In the genomic region with DNA sequence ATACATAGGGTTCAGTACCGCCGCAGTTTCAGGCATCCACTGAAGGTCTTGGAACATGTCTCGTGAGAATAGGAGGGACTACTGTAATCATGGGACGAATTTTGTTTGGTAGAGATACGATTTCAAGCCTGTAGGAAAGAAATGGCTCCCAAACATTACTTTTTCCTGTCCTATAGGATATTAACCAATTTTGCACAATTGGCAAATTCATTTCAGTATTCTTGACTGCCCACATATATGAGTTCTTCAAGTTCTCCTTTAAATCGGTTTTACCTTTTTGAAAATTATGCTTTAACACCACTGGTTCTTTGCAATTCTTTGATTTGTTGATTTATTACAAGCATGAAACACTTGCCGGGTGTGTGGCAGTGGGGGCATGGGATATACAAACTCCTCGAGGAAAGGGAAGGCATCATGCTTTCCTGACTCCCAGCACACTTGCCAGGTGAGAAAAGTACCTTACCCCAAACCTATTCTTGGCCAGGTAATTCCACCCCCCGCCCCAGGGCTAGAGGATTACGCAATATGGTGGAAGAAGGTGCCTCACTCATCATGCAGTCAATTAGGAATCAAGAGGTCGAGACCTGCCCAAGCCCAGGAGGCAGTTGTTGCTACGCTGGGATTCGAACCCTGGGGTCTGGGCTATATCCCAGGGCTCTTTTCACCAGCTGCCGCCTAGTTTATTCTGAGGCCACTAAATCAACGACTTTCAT, we compare ENCODE assay signal across 8 cellular contexts. TPM values are rescaled to one million over a fixed set of nuclear protein-coding genes. Genes with fewer than 3 reads are reported as not detected.
DNase-seq lines count a peak whose midpoint lies in the region; ATAC-seq and TF ChIP-seq lines count a peak whose summit lies in the region.

No MANE protein-coding gene starts in this region.

- H3K27ac ChIP-seq in MM.1S (ENCODE audit: low read length) (no peak overlapping the region), epithelial cell of prostate (peak overlapping the region; percentile 68)

- peaks cover 9% of the 10 kb centered on the region for H3K36me3 Mint-ChIP-seq in activated CD4-positive, alpha-beta T cell treated with anti-CD3 and anti-CD28 coated beads for 36 hours (ENCODE audit: low read depth)
- H3K36me3 Mint-ChIP-seq in progenitor cell of endocrine pancreas (ENCODE audit: insufficient read depth), result no peaks in the 10 kb centered on the region

- H2AFZ ChIP-seq in MM.1S (ENCODE audit: low read length), result peak overlapping the region; percentile 97

- H3K9me2 ChIP-seq in MM.1S (replicated peaks; ENCODE audit: insufficient read depth, low read length), result no peaks in the 10 kb centered on the region

- no peaks in the 10 kb centered on the region for H3K9me3 ChIP-seq in MM.1S (replicated peaks; ENCODE audit: insufficient read depth, low read length)

- POLR2A ChIA-PET in activated CD4-positive, alpha-beta T cell treated with anti-CD3 and anti-CD28 coated beads for 36 hours (lab: Charles Lee), result no interaction called here
- POLR2A ChIA-PET in HEK293T (lab: Yijun Ruan, JAX), result no interaction called here

- H3F3A ChIP-seq in MM.1S (ENCODE audit: insufficient read depth, low read length), result no peaks in the 10 kb centered on the region

- peaks cover 24% of the 10 kb centered on the region for H3K79me2 ChIP-seq in MM.1S (ENCODE audit: low read length)

- intact Hi-C loops in activated CD4-positive, alpha-beta T cell treated with anti-CD3 and anti-CD28 coated beads for 36 hours (cut with DNase I, micrococcal nuclease), result loop anchor here in 1 of 2 experiments (1.0 kb wide), 6 partner anchors 161 to 455 kb away; partner anchors contain the start of genes EXOSC7, LZTFL1, SACM1L and TMEM158

- no peaks in the 10 kb centered on the region for H3K9me3 Mint-ChIP-seq in activated CD4-positive, alpha-beta T cell treated with anti-CD3 and anti-CD28 coated beads for 36 hours (ENCODE audit: low read depth)
- no peaks in the 10 kb centered on the region for H3K9me3 Mint-ChIP-seq in progenitor cell of endocrine pancreas (ENCODE audit: low read depth)

- H3K27me3 Mint-ChIP-seq in activated CD4-positive, alpha-beta T cell treated with anti-CD3 and anti-CD28 coated beads for 36 hours, result peaks cover 1% of the 10 kb centered on the region
- peaks cover 3% of the 10 kb centered on the region for H3K27me3 Mint-ChIP-seq in progenitor cell of endocrine pancreas

- DNase-seq in activated CD4-positive, alpha-beta T cell treated with anti-CD3 and anti-CD28 coated beads for 36 hours, result no peak
- no peak for DNase-seq in activated CD4-positive, alpha-beta T cell treated with anti-CD3 and anti-CD28 coated beads for 48 hours
- DNase-seq in MM.1S, result peak; percentile 9
- DNase-seq in epithelial cell of prostate (ENCODE audit: low read depth, low spot score), result no peak
- DNase-seq in progenitor cell of endocrine pancreas (ENCODE audit: low spot score, unreplicated experiment), result no peak
- DNase-seq in GM20000 (ENCODE audit: low spot score), result no peak
- no peak for DNase-seq in HEK293T (ENCODE audit: extremely low spot score)

- peaks cover 11% of the 10 kb centered on the region; the same call in 1 of the 2 replicates for H3K4me1 ChIP-seq in MM.1S (ENCODE audit: low read length)

- no peaks in the 10 kb centered on the region; the same call in 1 of the 2 replicates for H3K36me3 ChIP-seq in MM.1S (replicated peaks; ENCODE audit: insufficient read depth, low read length)

- H4K20me1 ChIP-seq in MM.1S (ENCODE audit: insufficient read depth, low read length), result no peaks in the 10 kb centered on the region

- peak; percentile 8 for ATAC-seq in activated CD4-positive, alpha-beta T cell treated with anti-CD3 and anti-CD28 coated beads for 36 hours
- ATAC-seq in HG02623 (IDR thresholded peaks at IDR 0.05; ENCODE audit: unreplicated experiment), result no peak

- no peaks in the 10 kb centered on the region for H3K27me3 ChIP-seq in MM.1S (replicated peaks; ENCODE audit: insufficient read depth, low read length)

- H3K9ac ChIP-seq in MM.1S (ENCODE audit: low read length), result peak overlapping the region; percentile 20; the same call in 1 of the 2 replicates

- peak overlapping the region; percentile 85 for H3K4me3 Mint-ChIP-seq in activated CD4-positive, alpha-beta T cell treated with anti-CD3 and anti-CD28 coated beads for 36 hours
- H3K4me3 Mint-ChIP-seq in progenitor cell of endocrine pancreas (ENCODE audit: low read depth), result peak overlapping the region; percentile 93

- CTCF ChIA-PET in activated CD4-positive, alpha-beta T cell treated with anti-CD3 and anti-CD28 coated beads for 36 hours (lab: Charles Lee), result no interaction called here
- CTCF ChIA-PET in HEK293T (lab: Yijun Ruan, JAX), result interaction anchor here (0.5 kb wide), 1 partner anchor 819 kb away, joined by 10 read pairs; no protein-coding TSS in a partner anchor

- H3K4me3 ChIP-seq in MM.1S (ENCODE audit: low read length), result peak overlapping the region; percentile 95

- H3K27ac Mint-ChIP-seq in activated CD4-positive, alpha-beta T cell treated with anti-CD3 and anti-CD28 coated beads for 36 hours, result peak overlapping the region; percentile 51
- peak overlapping the region; percentile 69 for H3K27ac Mint-ChIP-seq in progenitor cell of endocrine pancreas

- no peak for TF ChIP-seq CTCF in MM.1S (IDR thresholded peaks at IDR 0.05; ENCODE audit: low read length)
- TF ChIP-seq CTCF in progenitor cell of endocrine pancreas (IDR thresholded peaks at IDR 0.05; ENCODE audit: unreplicated experiment), result no peak
- no peak for TF ChIP-seq CTCF in GM20000 (IDR thresholded peaks at IDR 0.05; ENCODE audit: extremely low read depth, missing control alignments)

- peak overlapping the region; percentile 76 for H3K4me2 ChIP-seq in MM.1S (ENCODE audit: low read depth, low read length)

- peaks cover 13% of the 10 kb centered on the region for H3K4me1 Mint-ChIP-seq in activated CD4-positive, alpha-beta T cell treated with anti-CD3 and anti-CD28 coated beads for 36 hours
- peaks cover 9% of the 10 kb centered on the region for H3K4me1 Mint-ChIP-seq in progenitor cell of endocrine pancreas (ENCODE audit: low read depth)

TF ChIP-seq in HEK293T, 16 proteins besides CTCF, POLR2A, EP300 and RAD21:
- no peak for TF ChIP-seq FOXK2 (IDR thresholded peaks at IDR 0.05)
- TF ChIP-seq SP1 (IDR thresholded peaks at IDR 0.05), result no peak
- no peak for TF ChIP-seq FOXA1 (IDR thresholded peaks at IDR 0.05)
- no peak for TF ChIP-seq HDGF (IDR thresholded peaks at IDR 0.05; ENCODE audit: borderline replicate concordance)
- TF ChIP-seq L3MBTL2 (conservative IDR thresholded peaks at IDR 0.05), result no peak; the same call in 1 of the 2 replicates
- no peak for TF ChIP-seq ELF4 (IDR thresholded peaks at IDR 0.05)
- no peak for TF ChIP-seq PKNOX1 (IDR thresholded peaks at IDR 0.05)
- no peak for TF ChIP-seq BHLHE40 (IDR thresholded peaks at IDR 0.05; ENCODE audit: borderline replicate concordance)
- no peak for TF ChIP-seq CTBP1 (IDR thresholded peaks at IDR 0.05; ENCODE audit: borderline replicate concordance)

RNA-seq across cellular contexts. Expression of gene LARS2, which starts 0.6 kb away (rescaled TPM):
- 10 to 100 TPM; 25.7 to 29.7 TPM for total RNA-seq in activated CD4-positive, alpha-beta T cell treated with anti-CD3 and anti-CD28 coated beads for 36 hours
- total RNA-seq in progenitor cell of endocrine pancreas, result 30.0 and 32.3 TPM in 2 replicates
